Comparison of ENCODE assay signal across 1 cellular context in the genomic region with DNA sequence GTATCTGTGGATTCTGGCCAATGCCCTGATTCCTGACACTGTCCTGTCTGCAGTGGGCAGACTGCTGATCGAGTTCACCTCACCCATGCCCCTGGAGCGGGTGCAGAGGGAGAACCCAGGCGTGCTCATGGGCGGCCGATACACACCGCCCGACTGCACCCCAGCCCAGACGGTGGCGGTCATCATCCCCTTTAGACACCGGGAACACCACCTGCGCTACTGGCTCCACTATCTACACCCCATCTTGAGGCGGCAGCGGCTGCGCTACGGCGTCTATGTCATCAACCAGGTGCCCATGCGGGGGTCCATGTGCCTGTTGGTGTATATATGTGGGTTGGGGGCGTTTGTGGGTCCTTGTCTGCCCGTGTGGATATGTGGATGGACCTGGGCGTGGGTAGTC.
TF ChIP-seq lines count a peak whose summit lies in the region.

No MANE protein-coding gene starts in this region.

TF ChIP-seq in HepG2, 621 proteins besides CTCF, POLR2A, EP300 and RAD21:
- TF ChIP-seq ETV5 (CRISPR knock-in tag; IDR thresholded peaks at IDR 0.05; ENCODE audit: borderline replicate concordance) (no peak), NONO (IDR thresholded peaks at IDR 0.05) (no peak), NONO (CRISPR knock-in tag; conservative IDR thresholded peaks at IDR 0.05) (0 out of 2 replicates have a peak, but pooled peaks have one; percentile 26)
- TF ChIP-seq, protein P1, sequence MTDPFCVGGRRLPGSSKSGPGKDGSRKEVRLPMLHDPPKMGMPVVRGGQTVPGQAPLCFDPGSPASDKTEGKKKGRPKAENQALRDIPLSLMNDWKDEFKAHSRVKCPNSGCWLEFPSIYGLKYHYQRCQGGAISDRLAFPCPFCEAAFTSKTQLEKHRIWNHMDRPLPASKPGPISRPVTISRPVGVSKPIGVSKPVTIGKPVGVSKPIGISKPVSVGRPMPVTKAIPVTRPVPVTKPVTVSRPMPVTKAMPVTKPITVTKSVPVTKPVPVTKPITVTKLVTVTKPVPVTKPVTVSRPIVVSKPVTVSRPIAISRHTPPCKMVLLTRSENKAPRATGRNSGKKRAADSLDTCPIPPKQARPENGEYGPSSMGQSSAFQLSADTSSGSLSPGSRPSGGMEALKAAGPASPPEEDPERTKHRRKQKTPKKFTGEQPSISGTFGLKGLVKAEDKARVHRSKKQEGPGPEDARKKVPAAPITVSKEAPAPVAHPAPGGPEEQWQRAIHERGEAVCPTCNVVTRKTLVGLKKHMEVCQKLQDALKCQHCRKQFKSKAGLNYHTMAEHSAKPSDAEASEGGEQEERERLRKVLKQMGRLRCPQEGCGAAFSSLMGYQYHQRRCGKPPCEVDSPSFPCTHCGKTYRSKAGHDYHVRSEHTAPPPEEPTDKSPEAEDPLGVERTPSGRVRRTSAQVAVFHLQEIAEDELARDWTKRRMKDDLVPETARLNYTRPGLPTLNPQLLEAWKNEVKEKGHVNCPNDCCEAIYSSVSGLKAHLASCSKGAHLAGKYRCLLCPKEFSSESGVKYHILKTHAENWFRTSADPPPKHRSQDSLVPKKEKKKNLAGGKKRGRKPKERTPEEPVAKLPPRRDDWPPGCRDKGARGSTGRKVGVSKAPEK (CRISPR knock-in tag; IDR thresholded peaks at IDR 0.05; ENCODE audit: borderline replicate concordance), result no peak
TF ChIP-seq in HepG2: peak in this region for 1.
